Comparison of ENCODE assay signal across 16 cellular contexts in the genomic region with DNA sequence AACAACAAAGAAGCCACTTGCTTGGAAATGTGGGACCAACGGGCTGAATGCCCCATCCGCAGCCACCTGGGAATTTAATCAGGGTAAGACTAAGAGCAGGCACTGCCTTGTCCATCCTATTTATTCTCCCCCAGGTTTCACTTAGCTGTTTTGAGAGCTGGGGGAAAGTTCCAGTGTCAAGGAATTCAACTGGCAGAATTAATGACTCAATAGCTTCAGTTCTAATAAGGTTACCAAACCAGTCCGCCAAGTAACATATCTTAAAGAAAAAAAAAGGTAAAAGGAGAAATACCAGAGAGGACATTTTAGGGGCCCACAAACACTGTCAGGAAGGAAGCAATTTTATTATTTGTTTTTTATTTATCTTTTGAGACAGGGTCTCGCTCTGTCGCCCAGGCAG.
"Had no signal": no experiment of that assay in that cellular context is flagged by ENCODE, and none has a peak within 500 bp of the region (broad histone marks: within the 10 kb centered on the region; RNA-seq: fewer than 3 reads in every experiment).

No MANE protein-coding gene starts in this region.

- H3K27me3 ChIP-seq: gastrocnemius medialis, heart left ventricle, pancreas, thyroid gland had no signal

- H3K36me3 Mint-ChIP-seq: activated naive CD8-positive, alpha-beta T cell treated with anti-CD3 and anti-CD28 coated beads for 36 hours; naive thymus-derived CD8-positive, alpha-beta T cell; WTC11 had no signal

- H3K36me3 ChIP-seq: gastrocnemius medialis, heart left ventricle, pancreas, thyroid gland had no signal

- H3K27ac ChIP-seq: gastrocnemius medialis, heart left ventricle, pancreas, thyroid gland had no signal

- DNase-seq: activated CD4-positive, alpha-beta T cell treated with anti-CD3 and anti-CD28 coated beads for 36 hours; activated CD4-positive, alpha-beta T cell treated with anti-CD3 and anti-CD28 coated beads, Interleukin-2, amount 50 U/mL, for 48 hours; activated naive CD4-positive, alpha-beta T cell; activated naive CD8-positive, alpha-beta T cell treated with anti-CD3 and anti-CD28 coated beads for 36 hours; amniotic stem cell; dermis blood vessel endothelial cell; effector memory CD4-positive, alpha-beta T cell; gastrocnemius medialis; heart left ventricle; kidney glomerular epithelial cell; naive thymus-derived CD8-positive, alpha-beta T cell; pancreas; stimulated activated naive B cell treated with anti-CD40 and anti-IgM and Interleukin-4, amounts not matched to agents 10 μg/mL and 1 μg/mL and 100 μg/mL, for 72 hours had no signal

- ATAC-seq: activated CD4-positive, alpha-beta T cell treated with anti-CD3 and anti-CD28 coated beads for 36 hours; gastrocnemius medialis; heart left ventricle; naive thymus-derived CD8-positive, alpha-beta T cell; stimulated activated naive B cell treated with anti-CD40 and anti-IgM and Interleukin-4, amounts not matched to agents 10 μg/mL and 1 μg/mL and 100 μg/mL, for 72 hours; WTC11 had no signal

- H3K9me3 ChIP-seq: gastrocnemius medialis, heart left ventricle, pancreas, thyroid gland had no signal

- H3K4me1 ChIP-seq: gastrocnemius medialis, heart left ventricle, pancreas, thyroid gland had no signal

- H3K9me3 Mint-ChIP-seq: activated naive CD8-positive, alpha-beta T cell treated with anti-CD3 and anti-CD28 coated beads for 36 hours; naive thymus-derived CD8-positive, alpha-beta T cell; WTC11 had no signal

- H3K27ac Mint-ChIP-seq: activated CD4-positive, alpha-beta T cell treated with anti-CD3 and anti-CD28 coated beads for 36 hours; activated naive CD8-positive, alpha-beta T cell treated with anti-CD3 and anti-CD28 coated beads for 36 hours; memory B cell had no signal

- H3K4me3 Mint-ChIP-seq: activated CD4-positive, alpha-beta T cell treated with anti-CD3 and anti-CD28 coated beads for 36 hours; activated naive CD8-positive, alpha-beta T cell treated with anti-CD3 and anti-CD28 coated beads for 36 hours; memory B cell; naive thymus-derived CD8-positive, alpha-beta T cell; stimulated activated naive B cell treated with anti-CD40 and anti-IgM and Interleukin-4, amounts not matched to agents 10 μg/mL and 1 μg/mL and 100 μg/mL, for 72 hours; WTC11 had no signal

- H3K27me3 Mint-ChIP-seq: activated CD4-positive, alpha-beta T cell treated with anti-CD3 and anti-CD28 coated beads for 36 hours; activated naive CD8-positive, alpha-beta T cell treated with anti-CD3 and anti-CD28 coated beads for 36 hours; naive thymus-derived CD8-positive, alpha-beta T cell; stimulated activated naive B cell treated with anti-CD40 and anti-IgM and Interleukin-4, amounts not matched to agents 10 μg/mL and 1 μg/mL and 100 μg/mL, for 72 hours had no signal

- H3K4me3 ChIP-seq: gastrocnemius medialis, heart left ventricle, pancreas, thyroid gland had no signal
